ENCODE assay signal across 14 cellular contexts in genomic region chr19:33438987-33439781, GRCh38.
"Had no signal": no experiment of that assay in that cellular context is flagged by ENCODE, and none has a peak within 500 bp of the region (broad histone marks: within the 10 kb centered on the region; RNA-seq: fewer than 3 reads in every experiment).

No MANE protein-coding gene starts in this region.

- H3K36me3 Mint-ChIP-seq: activated naive CD8-positive, alpha-beta T cell treated with anti-CD3 and anti-CD28 coated beads, Interleukin-2, amount 10 ng/mL, durations not matched to agents 7 days and 5 days had no signal

- H3K4me3 ChIP-seq: colonic mucosa, stomach, thoracic aorta had no signal

- H3K27ac ChIP-seq: colonic mucosa, stomach, thoracic aorta had no signal

- H3K9me3 Mint-ChIP-seq: activated CD4-positive, alpha-beta T cell treated with anti-CD3 and anti-CD28 coated beads, Interleukin-2, amount 10 ng/mL, durations not matched to agents 7 days and 5 days; activated naive CD8-positive, alpha-beta T cell treated with anti-CD3 and anti-CD28 coated beads, Interleukin-2, amount 10 ng/mL, durations not matched to agents 7 days and 5 days; naive thymus-derived CD8-positive, alpha-beta T cell; T-helper 1 cell treated with Interleukin-12 subunit alpha and Interleukin-12 subunit beta and Interleukin-4 antibody, amounts not matched to agents 30 μg/mL and 1 μg/mL, for 36 hours had no signal

- H3K27me3 Mint-ChIP-seq: activated CD4-positive, alpha-beta T cell treated with anti-CD3 and anti-CD28 coated beads, Interleukin-2, amount 10 ng/mL, durations not matched to agents 7 days and 5 days; activated naive CD8-positive, alpha-beta T cell treated with anti-CD3 and anti-CD28 coated beads, Interleukin-2, amount 10 ng/mL, durations not matched to agents 7 days and 5 days; naive thymus-derived CD8-positive, alpha-beta T cell had no signal

- ATAC-seq: naive thymus-derived CD8-positive, alpha-beta T cell had no signal

- H3K4me3 Mint-ChIP-seq: activated CD4-positive, alpha-beta T cell treated with anti-CD3 and anti-CD28 coated beads, Interleukin-2, amount 10 ng/mL, durations not matched to agents 7 days and 5 days; activated naive CD8-positive, alpha-beta T cell treated with anti-CD3 and anti-CD28 coated beads, Interleukin-2, amount 10 ng/mL, durations not matched to agents 7 days and 5 days; naive thymus-derived CD8-positive, alpha-beta T cell; T-helper 1 cell treated with Interleukin-12 subunit alpha and Interleukin-12 subunit beta and Interleukin-4 antibody, amounts not matched to agents 30 μg/mL and 1 μg/mL, for 36 hours had no signal

- H3K27ac Mint-ChIP-seq: activated CD4-positive, alpha-beta T cell treated with anti-CD3 and anti-CD28 coated beads, Interleukin-2, amount 10 ng/mL, durations not matched to agents 7 days and 5 days; activated naive CD8-positive, alpha-beta T cell treated with anti-CD3 and anti-CD28 coated beads, Interleukin-2, amount 10 ng/mL, durations not matched to agents 7 days and 5 days; naive thymus-derived CD8-positive, alpha-beta T cell; T-helper 1 cell treated with Interleukin-12 subunit alpha and Interleukin-12 subunit beta and Interleukin-4 antibody, amounts not matched to agents 30 μg/mL and 1 μg/mL, for 36 hours had no signal

- H3K9me3 ChIP-seq: colonic mucosa, stomach, thoracic aorta had no signal

- H3K27me3 ChIP-seq: colonic mucosa, stomach had no signal

- DNase-seq: activated CD4-positive, alpha-beta T cell treated with anti-CD3 and anti-CD28 coated beads, Interleukin-2, amount 10 ng/mL, durations not matched to agents 7 days and 5 days; activated CD4-positive, CD25-positive, alpha-beta regulatory T cell; activated CD8-positive, alpha-beta memory T cell treated with anti-CD3 and anti-CD28 coated beads for 24 hours; activated naive CD8-positive, alpha-beta T cell treated with anti-CD3 and anti-CD28 coated beads, Interleukin-2, amount 10 ng/mL, durations not matched to agents 7 days and 5 days; anterior cingulate cortex; colonic mucosa; effector CD4-positive, alpha-beta T cell; foreskin melanocyte; islet precursor cell; stimulated activated CD4-positive, alpha-beta T cell treated with anti-CD3 and anti-CD28 coated beads, Interleukin-4, amount 100 ng/mL, for 4 hours; stomach had no signal

- H3K36me3 ChIP-seq: colonic mucosa, thoracic aorta had no signal

- H3K4me1 ChIP-seq: colonic mucosa had no signal
